13 cellular contexts compared by ENCODE assay signal in genomic region chr6:2630891-2631458, GRCh38.
A peak's percentile ranks its signal among the peaks of the same experiment; 100 is the strongest.
DNase-seq lines count a peak whose midpoint lies in the region; ATAC-seq, FAIRE-seq and TF ChIP-seq lines count a peak whose summit lies in the region.
"Had no signal": no experiment of that assay in that cellular context is flagged by ENCODE, and none has a peak within 500 bp of the region (broad histone marks: within the 10 kb centered on the region; RNA-seq: fewer than 3 reads in every experiment).

No MANE protein-coding gene starts in this region.

- H3K27ac ChIP-seq in ascending aorta, result peak overlapping the region; percentile 95 to 96
- no peak overlapping the region for H3K27ac ChIP-seq in pancreas
- H3K27ac ChIP-seq: KMS-11, neural progenitor cell had no signal

- 67 to 70% methylated on average over 9 of the region's 9 CpGs for WGBS in pancreas, 2 donors

- H3K9me3 ChIP-seq in ascending aorta (no peaks in the 10 kb centered on the region), pancreas (no peaks in the 10 kb centered on the region)

- no peaks in the 10 kb centered on the region for H3K9me3 Mint-ChIP-seq in HFFc6
- H3K9me3 Mint-ChIP-seq: neural progenitor cell had no signal

- FAIRE-seq in pancreas (lab: Jason Lieb, UNC) (no peak), RCC 7860 (lab: Jason Lieb, UNC) (no peak)

- H3K36me3 ChIP-seq in ascending aorta (no peaks in the 10 kb centered on the region), pancreas (no peaks in the 10 kb centered on the region)
- H3K36me3 ChIP-seq: neural progenitor cell had no signal

- no peaks in the 10 kb centered on the region; the same call in 1 of the 2 replicates for H3K27me3 Mint-ChIP-seq in HFFc6 (ENCODE audit: insufficient read depth)

- H3K4me1 ChIP-seq in ascending aorta (peaks cover 0 to 49% of the 10 kb centered on the region in 2 donors), pancreas (peaks cover 0 to 8% (median 3%) of the 10 kb centered on the region in 3 donors)
- H3K4me1 ChIP-seq: neural progenitor cell had no signal

- H3K36me3 Mint-ChIP-seq in HFFc6 (ENCODE audit: low read depth), result no peaks in the 10 kb centered on the region
- H3K36me3 Mint-ChIP-seq: neural progenitor cell had no signal

- ATAC-seq in pancreas (no peak), left ventricle myocardium superior (no peak)

- no peak overlapping the region for H3K4me3 ChIP-seq in ascending aorta
- no peak overlapping the region for H3K4me3 ChIP-seq in fibroblast of pulmonary artery (replicated peaks; ENCODE audit: low read depth, low read length)
- H3K4me3 ChIP-seq in pancreas, result no peak overlapping the region
- H3K4me3 ChIP-seq: neural progenitor cell had no signal

- no peak for DNase-seq in HFFc6
- no peak for DNase-seq in ascending aorta (ENCODE audit: low spot score in 2 of 2)
- DNase-seq in fibroblast of pulmonary artery (ENCODE audit: low read depth), result peak; percentile 22
- peak; percentile 92 for DNase-seq in smooth muscle cell of the brain vasculature (ENCODE audit: low read depth, low spot score)
- no peak for DNase-seq in T-helper 2 cell
- no peak for DNase-seq in pancreas
- DNase-seq in RCC 7860 (ENCODE audit: low spot score), result no peak
- no peak for DNase-seq in left ventricle myocardium superior
- DNase-seq: NCI-H2107; stimulated activated CD4-positive, alpha-beta T cell treated with anti-CD3 and anti-CD28 coated beads, Interleukin-2, amount 100 ng/mL, for 24 hours; stimulated activated naive CD4-positive, alpha-beta T cell had no signal

- TF ChIP-seq CTCF in HFFc6 (IDR thresholded peaks at IDR 0.05), result no peak
- no peak for TF ChIP-seq CTCF in ascending aorta (IDR thresholded peaks at IDR 0.05)
- no peak for TF ChIP-seq CTCF in fibroblast of pulmonary artery (IDR thresholded peaks at IDR 0.05; ENCODE audit: low read length, missing control alignments)
- no peak for TF ChIP-seq CTCF in pancreas (IDR thresholded peaks at IDR 0.05)

- peak overlapping the region; percentile 79 for H3K27ac Mint-ChIP-seq in HFFc6
- H3K27ac Mint-ChIP-seq: neural progenitor cell had no signal

- peaks cover 41% of the 10 kb centered on the region for H3K4me1 Mint-ChIP-seq in HFFc6 (ENCODE audit: low read depth)

- H3K27me3 ChIP-seq in ascending aorta (no peaks in the 10 kb centered on the region), pancreas (no peaks in the 10 kb centered on the region)

- H3K4me3 Mint-ChIP-seq in HFFc6, result peak overlapping the region; percentile 44
- H3K4me3 Mint-ChIP-seq: neural progenitor cell had no signal

- intact Hi-C loops in ascending aorta (cut with DNase I), result loop anchor here (5.0 to 10.0 kb wide), 7 partner anchors 69 to 1009 kb away; partner anchors contain the start of genes SERPINB1 and WRNIP1
- intact Hi-C loops in pancreas (cut with DNase I), result loop anchor here in 2 of 3 donors (10.0 kb wide), 1 partner anchor 1036 kb away; no protein-coding TSS in a partner anchor
- intact Hi-C loops in left ventricle myocardium superior (cut with micrococcal nuclease), result loop anchor here (10.0 kb wide), 1 partner anchor 1036 kb away; no protein-coding TSS in a partner anchor

Comparison
In these comparisons a context has a peak if more than half of its experiments do, and no peak if none do; other contexts are left out.
1. DNase-seq: peak in fibroblast of pulmonary artery (single experiment) and smooth muscle cell of the brain vasculature (single experiment); none in HFFc6 (single experiment), ascending aorta (0 of 2), T-helper 2 cell (0 of 5), pancreas (0 of 6), RCC 7860 (single experiment) and left ventricle myocardium superior (single experiment).
2. H3K27ac ChIP-seq: peak in ascending aorta (2 of 2); none in pancreas (0 of 4).